22 cellular contexts compared by ENCODE assay signal in genomic region chr11:46511352-46511751, GRCh38.
"Had no signal": no experiment of that assay in that cellular context is flagged by ENCODE, and none has a peak within 500 bp of the region (broad histone marks: within the 10 kb centered on the region; RNA-seq: fewer than 3 reads in every experiment).

No MANE protein-coding gene starts in this region.

- H3K4me2 ChIP-seq: hepatocyte had no signal

- FAIRE-seq: kidney, pancreas had no signal

- H3K4me1 ChIP-seq: pancreas had no signal

- ATAC-seq: left cardiac atrium; natural killer cell treated with Interleukin-12 subunit alpha and Interleukin-12 subunit beta and Interleukin-15 and Interleukin-18, amount 100 ng/mL, for 72 hours; right cardiac atrium; stimulated activated naive B cell treated with anti-CD40 and anti-IgM and Interleukin-4, amounts not matched to agents 10 μg/mL and 1 μg/mL and 100 μg/mL, for 72 hours; stimulated activated naive CD8-positive, alpha-beta T cell treated with anti-CD3 and anti-CD28 coated beads, Interleukin-15, amount 100 ng/mL, for 72 hours; upper lobe of right lung had no signal

- H3K27ac Mint-ChIP-seq: natural killer cell treated with Interleukin-12 subunit alpha and Interleukin-12 subunit beta and Interleukin-15 and Interleukin-18, amount 100 ng/mL, for 72 hours; progenitor cell of endocrine pancreas had no signal

- H2AFZ ChIP-seq: hepatocyte had no signal

- H3K27ac ChIP-seq: coronary artery, dorsolateral prefrontal cortex, hepatocyte, pancreas, testis, tibial nerve, upper lobe of right lung, vagina had no signal

- DNase-seq: dorsolateral prefrontal cortex; effector CD8-positive, alpha-beta T cell; foreskin melanocyte; head of caudate nucleus; kidney; left cardiac atrium; mammary epithelial cell; occipital lobe; pancreas; right cardiac atrium; stimulated activated CD4-positive, alpha-beta T cell treated with anti-CD3 and anti-CD28 coated beads, Interleukin-4, amount 100 ng/mL, for 1 hour; stimulated activated CD8-positive, alpha-beta memory T cell treated with anti-CD3 and anti-CD28 coated beads, Interleukin-4, amount 100 ng/mL, for 48 hours; stimulated activated naive B cell treated with anti-CD40 and anti-IgM and Interleukin-4, amounts not matched to agents 10 μg/mL and 1 μg/mL and 100 μg/mL, for 72 hours; stimulated activated naive CD8-positive, alpha-beta T cell treated with anti-CD3 and anti-CD28 coated beads, Interleukin-15, amount 100 ng/mL, for 72 hours; testis; upper lobe of right lung had no signal

- H3K9me3 ChIP-seq: pancreas, testis, tibial nerve, upper lobe of right lung, vagina had no signal

- H3K27me3 ChIP-seq: dorsolateral prefrontal cortex, hepatocyte, pancreas, testis, tibial nerve, upper lobe of right lung, vagina had no signal

- H3K4me3 ChIP-seq: coronary artery, dorsolateral prefrontal cortex, hepatocyte, pancreas, testis, tibial nerve, upper lobe of right lung, vagina had no signal

- H3K27me3 Mint-ChIP-seq: natural killer cell treated with Interleukin-12 subunit alpha and Interleukin-12 subunit beta and Interleukin-15 and Interleukin-18, amount 100 ng/mL, for 72 hours; progenitor cell of endocrine pancreas; stimulated activated naive B cell treated with anti-CD40 and anti-IgM and Interleukin-4, amounts not matched to agents 10 μg/mL and 1 μg/mL and 100 μg/mL, for 72 hours; stimulated activated naive CD8-positive, alpha-beta T cell treated with anti-CD3 and anti-CD28 coated beads, Interleukin-15, amount 100 ng/mL, for 72 hours had no signal

- H3K4me3 Mint-ChIP-seq: natural killer cell treated with Interleukin-12 subunit alpha and Interleukin-12 subunit beta and Interleukin-15 and Interleukin-18, amount 100 ng/mL, for 72 hours; stimulated activated naive B cell treated with anti-CD40 and anti-IgM and Interleukin-4, amounts not matched to agents 10 μg/mL and 1 μg/mL and 100 μg/mL, for 72 hours; stimulated activated naive CD8-positive, alpha-beta T cell treated with anti-CD3 and anti-CD28 coated beads, Interleukin-15, amount 100 ng/mL, for 72 hours had no signal

- H3K9me3 Mint-ChIP-seq: natural killer cell treated with Interleukin-12 subunit alpha and Interleukin-12 subunit beta and Interleukin-15 and Interleukin-18, amount 100 ng/mL, for 72 hours; stimulated activated naive B cell treated with anti-CD40 and anti-IgM and Interleukin-4, amounts not matched to agents 10 μg/mL and 1 μg/mL and 100 μg/mL, for 72 hours; stimulated activated naive CD8-positive, alpha-beta T cell treated with anti-CD3 and anti-CD28 coated beads, Interleukin-15, amount 100 ng/mL, for 72 hours had no signal
